In genomic region chr14:103920981-103921854, GRCh38 we compare ENCODE assay signal across 1 cellular context.
TF ChIP-seq lines count a peak whose summit lies in the region.

No MANE protein-coding gene starts in this region.

TF ChIP-seq in K562, 482 proteins besides CTCF, POLR2A, EP300 and RAD21 (continued from another document and continues in another):
- TF ChIP-seq, protein P1, sequence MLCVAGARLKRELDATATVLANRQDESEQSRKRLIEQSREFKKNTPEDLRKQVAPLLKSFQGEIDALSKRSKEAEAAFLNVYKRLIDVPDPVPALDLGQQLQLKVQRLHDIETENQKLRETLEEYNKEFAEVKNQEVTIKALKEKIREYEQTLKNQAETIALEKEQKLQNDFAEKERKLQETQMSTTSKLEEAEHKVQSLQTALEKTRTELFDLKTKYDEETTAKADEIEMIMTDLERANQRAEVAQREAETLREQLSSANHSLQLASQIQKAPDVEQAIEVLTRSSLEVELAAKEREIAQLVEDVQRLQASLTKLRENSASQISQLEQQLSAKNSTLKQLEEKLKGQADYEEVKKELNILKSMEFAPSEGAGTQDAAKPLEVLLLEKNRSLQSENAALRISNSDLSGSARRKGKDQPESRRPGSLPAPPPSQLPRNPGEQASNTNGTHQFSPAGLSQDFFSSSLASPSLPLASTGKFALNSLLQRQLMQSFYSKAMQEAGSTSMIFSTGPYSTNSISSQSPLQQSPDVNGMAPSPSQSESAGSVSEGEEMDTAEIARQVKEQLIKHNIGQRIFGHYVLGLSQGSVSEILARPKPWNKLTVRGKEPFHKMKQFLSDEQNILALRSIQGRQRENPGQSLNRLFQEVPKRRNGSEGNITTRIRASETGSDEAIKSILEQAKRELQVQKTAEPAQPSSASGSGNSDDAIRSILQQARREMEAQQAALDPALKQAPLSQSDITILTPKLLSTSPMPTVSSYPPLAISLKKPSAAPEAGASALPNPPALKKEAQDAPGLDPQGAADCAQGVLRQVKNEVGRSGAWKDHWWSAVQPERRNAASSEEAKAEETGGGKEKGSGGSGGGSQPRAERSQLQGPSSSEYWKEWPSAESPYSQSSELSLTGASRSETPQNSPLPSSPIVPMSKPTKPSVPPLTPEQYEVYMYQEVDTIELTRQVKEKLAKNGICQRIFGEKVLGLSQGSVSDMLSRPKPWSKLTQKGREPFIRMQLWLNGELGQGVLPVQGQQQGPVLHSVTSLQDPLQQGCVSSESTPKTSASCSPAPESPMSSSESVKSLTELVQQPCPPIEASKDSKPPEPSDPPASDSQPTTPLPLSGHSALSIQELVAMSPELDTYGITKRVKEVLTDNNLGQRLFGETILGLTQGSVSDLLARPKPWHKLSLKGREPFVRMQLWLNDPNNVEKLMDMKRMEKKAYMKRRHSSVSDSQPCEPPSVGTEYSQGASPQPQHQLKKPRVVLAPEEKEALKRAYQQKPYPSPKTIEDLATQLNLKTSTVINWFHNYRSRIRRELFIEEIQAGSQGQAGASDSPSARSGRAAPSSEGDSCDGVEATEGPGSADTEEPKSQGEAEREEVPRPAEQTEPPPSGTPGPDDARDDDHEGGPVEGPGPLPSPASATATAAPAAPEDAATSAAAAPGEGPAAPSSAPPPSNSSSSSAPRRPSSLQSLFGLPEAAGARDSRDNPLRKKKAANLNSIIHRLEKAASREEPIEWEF (CRISPR knock-in tag; IDR thresholded peaks at IDR 0.05), result no peak
- TF ChIP-seq XRCC5 (IDR thresholded peaks at IDR 0.05; ENCODE audit: low read depth, low read length), result peak; percentile 88; the same call in 1 of the 2 replicates
- TF ChIP-seq ZNF23 (CRISPR knock-in tag; IDR thresholded peaks at IDR 0.05), result no peak
- TF ChIP-seq MXI1 (IDR thresholded peaks at IDR 0.05; ENCODE audit: low read depth, low read length), result no peak
- peak; percentile 73 for TF ChIP-seq MYC (IDR thresholded peaks at IDR 0.05; ENCODE audit: low read depth, low read length)
- no peak for TF ChIP-seq MYC (CRISPR knock-in tag; IDR thresholded peaks at IDR 0.05; ENCODE audit: borderline replicate concordance, low read depth)
- TF ChIP-seq PTRF (tag; IDR thresholded peaks at IDR 0.05), result no peak
- TF ChIP-seq ZKSCAN8 (CRISPR knock-in tag; IDR thresholded peaks at IDR 0.05), result no peak
- TF ChIP-seq HCFC1 (IDR thresholded peaks at IDR 0.05; ENCODE audit: low read depth, low read length), result peak; percentile 73
- TF ChIP-seq GATAD2B (IDR thresholded peaks at IDR 0.05; ENCODE audit: borderline replicate concordance), result no peak
- peak; percentile 60 for TF ChIP-seq SAP30 (IDR thresholded peaks at IDR 0.05; ENCODE audit: borderline replicate concordance, insufficient read depth, low read depth, low read length, poor library complexity, severe bottlenecking)
- TF ChIP-seq CHD2 (IDR thresholded peaks at IDR 0.05; ENCODE audit: low read depth, low read length), result 0 out of 2 replicates have a peak, but pooled peaks have one; percentile 14
- no peak for TF ChIP-seq CC2D1A (IDR thresholded peaks at IDR 0.05)
- no peak for TF ChIP-seq YBX1 (IDR thresholded peaks at IDR 0.05)
- TF ChIP-seq PBX2 (CRISPR knock-in tag; IDR thresholded peaks at IDR 0.05; ENCODE audit: low read depth), result no peak
- TF ChIP-seq PBX2 (tag; conservative IDR thresholded peaks at IDR 0.05; ENCODE audit: low read depth), result no peak
- peak; percentile 59; the same call in 1 of the 2 replicates for TF ChIP-seq THAP12 (CRISPR knock-in tag; IDR thresholded peaks at IDR 0.05)
- TF ChIP-seq TAF7 (tag; IDR thresholded peaks at IDR 0.05), result no peak
- no peak for TF ChIP-seq NONO (IDR thresholded peaks at IDR 0.05; ENCODE audit: low read depth in 2 of 2, low read length in 1 of 2)
- no peak for TF ChIP-seq FOSL1 (tag; conservative IDR thresholded peaks at IDR 0.05)
- TF ChIP-seq ZNF408 (CRISPR knock-in tag; IDR thresholded peaks at IDR 0.05; ENCODE audit: low read depth), result no peak
- TF ChIP-seq, protein P2, sequence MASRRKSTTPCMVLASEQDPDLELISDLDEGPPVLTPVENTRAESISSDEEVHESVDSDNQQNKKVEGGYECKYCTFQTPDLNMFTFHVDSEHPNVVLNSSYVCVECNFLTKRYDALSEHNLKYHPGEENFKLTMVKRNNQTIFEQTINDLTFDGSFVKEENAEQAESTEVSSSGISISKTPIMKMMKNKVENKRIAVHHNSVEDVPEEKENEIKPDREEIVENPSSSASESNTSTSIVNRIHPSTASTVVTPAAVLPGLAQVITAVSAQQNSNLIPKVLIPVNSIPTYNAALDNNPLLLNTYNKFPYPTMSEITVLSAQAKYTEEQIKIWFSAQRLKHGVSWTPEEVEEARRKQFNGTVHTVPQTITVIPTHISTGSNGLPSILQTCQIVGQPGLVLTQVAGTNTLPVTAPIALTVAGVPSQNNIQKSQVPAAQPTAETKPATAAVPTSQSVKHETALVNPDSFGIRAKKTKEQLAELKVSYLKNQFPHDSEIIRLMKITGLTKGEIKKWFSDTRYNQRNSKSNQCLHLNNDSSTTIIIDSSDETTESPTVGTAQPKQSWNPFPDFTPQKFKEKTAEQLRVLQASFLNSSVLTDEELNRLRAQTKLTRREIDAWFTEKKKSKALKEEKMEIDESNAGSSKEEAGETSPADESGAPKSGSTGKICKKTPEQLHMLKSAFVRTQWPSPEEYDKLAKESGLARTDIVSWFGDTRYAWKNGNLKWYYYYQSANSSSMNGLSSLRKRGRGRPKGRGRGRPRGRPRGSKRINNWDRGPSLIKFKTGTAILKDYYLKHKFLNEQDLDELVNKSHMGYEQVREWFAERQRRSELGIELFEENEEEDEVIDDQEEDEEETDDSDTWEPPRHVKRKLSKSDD (conservative IDR thresholded peaks at IDR 0.05; ENCODE audit: low read length), result no peak
- TF ChIP-seq POLR3A (IDR thresholded peaks at IDR 0.05; ENCODE audit: borderline replicate concordance, extremely low read depth, insufficient read depth, insufficient read length), result no peak
- TF ChIP-seq, protein P3, sequence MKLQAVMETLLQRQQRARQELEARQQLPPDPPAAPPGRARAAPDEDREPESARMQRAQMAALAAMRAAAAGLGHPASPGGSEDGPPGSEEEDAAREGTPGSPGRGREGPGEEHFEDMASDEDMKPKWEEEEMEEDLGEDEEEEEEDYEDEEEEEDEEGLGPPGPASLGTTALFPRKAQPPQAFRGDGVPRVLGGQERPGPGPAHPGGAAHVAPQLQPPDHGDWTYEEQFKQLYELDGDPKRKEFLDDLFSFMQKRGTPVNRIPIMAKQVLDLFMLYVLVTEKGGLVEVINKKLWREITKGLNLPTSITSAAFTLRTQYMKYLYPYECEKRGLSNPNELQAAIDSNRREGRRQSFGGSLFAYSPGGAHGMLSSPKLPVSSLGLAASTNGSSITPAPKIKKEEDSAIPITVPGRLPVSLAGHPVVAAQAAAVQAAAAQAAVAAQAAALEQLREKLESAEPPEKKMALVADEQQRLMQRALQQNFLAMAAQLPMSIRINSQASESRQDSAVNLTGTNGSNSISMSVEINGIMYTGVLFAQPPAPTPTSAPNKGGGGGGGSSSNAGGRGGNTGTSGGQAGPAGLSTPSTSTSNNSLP (IDR thresholded peaks at IDR 0.05; ENCODE audit: borderline replicate concordance, low read depth, low read length), result no peak
- no peak for TF ChIP-seq HSF4 (CRISPR knock-in tag; IDR thresholded peaks at IDR 0.05; ENCODE audit: borderline replicate concordance)
- no peak for TF ChIP-seq BRD9 (IDR thresholded peaks at IDR 0.05; ENCODE audit: low read depth, partially characterized antibody)
- TF ChIP-seq C11orf30 (IDR thresholded peaks at IDR 0.05; ENCODE audit: low read depth), result peak; percentile 74
- no peak for TF ChIP-seq ZNF444 (CRISPR knock-in tag; IDR thresholded peaks at IDR 0.05)
- TF ChIP-seq ZEB2 (IDR thresholded peaks at IDR 0.05), result no peak
- TF ChIP-seq, protein P4, sequence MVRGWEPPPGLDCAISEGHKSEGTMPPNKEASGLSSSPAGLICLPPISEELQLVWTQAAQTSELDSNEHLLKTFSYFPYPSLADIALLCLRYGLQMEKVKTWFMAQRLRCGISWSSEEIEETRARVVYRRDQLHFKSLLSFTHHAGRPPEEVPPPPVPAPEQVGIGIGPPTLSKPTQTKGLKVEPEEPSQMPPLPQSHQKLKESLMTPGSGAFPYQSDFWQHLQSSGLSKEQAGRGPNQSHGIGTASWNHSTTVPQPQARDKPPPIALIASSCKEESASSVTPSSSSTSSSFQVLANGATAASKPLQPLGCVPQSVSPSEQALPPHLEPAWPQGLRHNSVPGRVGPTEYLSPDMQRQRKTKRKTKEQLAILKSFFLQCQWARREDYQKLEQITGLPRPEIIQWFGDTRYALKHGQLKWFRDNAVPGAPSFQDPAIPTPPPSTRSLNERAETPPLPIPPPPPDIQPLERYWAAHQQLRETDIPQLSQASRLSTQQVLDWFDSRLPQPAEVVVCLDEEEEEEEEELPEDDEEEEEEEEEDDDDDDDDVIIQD (CRISPR knock-in tag; IDR thresholded peaks at IDR 0.05), result no peak
- TF ChIP-seq ZNF785 (CRISPR knock-in tag; IDR thresholded peaks at IDR 0.05), result no peak
- no peak for TF ChIP-seq ZNF57 (CRISPR knock-in tag; IDR thresholded peaks at IDR 0.05)
- TF ChIP-seq FOXO4 (CRISPR knock-in tag; IDR thresholded peaks at IDR 0.05), result no peak
- TF ChIP-seq FOXA1 (IDR thresholded peaks at IDR 0.05; ENCODE audit: borderline replicate concordance), result no peak
- TF ChIP-seq TAF15 (IDR thresholded peaks at IDR 0.05; ENCODE audit: low read depth, low read length), result no peak
- no peak for TF ChIP-seq RBM14 (IDR thresholded peaks at IDR 0.05; ENCODE audit: borderline replicate concordance, insufficient read depth, low read depth, low read length)
- TF ChIP-seq ARID1B (IDR thresholded peaks at IDR 0.05), result peak; percentile 27; the same call in 1 of the 2 replicates
- TF ChIP-seq, protein P5, sequence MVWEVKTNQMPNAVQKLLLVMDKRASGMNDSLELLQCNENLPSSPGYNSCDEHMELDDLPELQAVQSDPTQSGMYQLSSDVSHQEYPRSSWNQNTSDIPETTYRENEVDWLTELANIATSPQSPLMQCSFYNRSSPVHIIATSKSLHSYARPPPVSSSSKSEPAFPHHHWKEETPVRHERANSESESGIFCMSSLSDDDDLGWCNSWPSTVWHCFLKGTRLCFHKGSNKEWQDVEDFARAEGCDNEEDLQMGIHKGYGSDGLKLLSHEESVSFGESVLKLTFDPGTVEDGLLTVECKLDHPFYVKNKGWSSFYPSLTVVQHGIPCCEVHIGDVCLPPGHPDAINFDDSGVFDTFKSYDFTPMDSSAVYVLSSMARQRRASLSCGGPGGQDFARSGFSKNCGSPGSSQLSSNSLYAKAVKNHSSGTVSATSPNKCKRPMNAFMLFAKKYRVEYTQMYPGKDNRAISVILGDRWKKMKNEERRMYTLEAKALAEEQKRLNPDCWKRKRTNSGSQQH (CRISPR knock-in tag; IDR thresholded peaks at IDR 0.05), result no peak
- TF ChIP-seq, protein P6, sequence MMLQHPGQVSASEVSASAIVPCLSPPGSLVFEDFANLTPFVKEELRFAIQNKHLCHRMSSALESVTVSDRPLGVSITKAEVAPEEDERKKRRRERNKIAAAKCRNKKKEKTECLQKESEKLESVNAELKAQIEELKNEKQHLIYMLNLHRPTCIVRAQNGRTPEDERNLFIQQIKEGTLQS (IDR thresholded peaks at IDR 0.05), result no peak
- TF ChIP-seq, protein P6 (CRISPR knock-in tag; conservative IDR thresholded peaks at IDR 0.05), result no peak
